ENCODE assay signal across 2 cellular contexts in the genomic region with DNA sequence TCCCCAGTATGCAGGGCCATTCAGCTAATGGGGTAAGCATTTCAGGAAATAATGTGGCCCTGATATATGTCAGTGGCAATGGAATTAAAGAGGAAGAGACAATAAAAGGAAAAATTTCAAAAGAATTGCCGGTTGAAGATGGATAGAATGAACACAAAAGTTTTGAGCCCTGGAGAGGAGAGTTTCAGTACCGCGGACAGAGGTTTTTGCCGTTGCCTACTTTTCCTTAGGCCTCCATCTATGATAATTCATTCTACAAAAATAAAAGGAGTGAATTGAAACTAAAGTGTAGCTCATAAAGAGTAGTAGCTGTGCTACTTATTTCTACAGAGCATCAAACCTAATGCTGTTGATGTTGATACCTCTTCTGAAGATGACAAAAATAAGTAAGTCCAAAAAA.
TF ChIP-seq lines count a peak whose summit lies in the region.

No MANE protein-coding gene starts in this region.

TF ChIP-seq in A549, 52 proteins besides CTCF, POLR2A, EP300 and RAD21:
- TF ChIP-seq, protein P1, sequence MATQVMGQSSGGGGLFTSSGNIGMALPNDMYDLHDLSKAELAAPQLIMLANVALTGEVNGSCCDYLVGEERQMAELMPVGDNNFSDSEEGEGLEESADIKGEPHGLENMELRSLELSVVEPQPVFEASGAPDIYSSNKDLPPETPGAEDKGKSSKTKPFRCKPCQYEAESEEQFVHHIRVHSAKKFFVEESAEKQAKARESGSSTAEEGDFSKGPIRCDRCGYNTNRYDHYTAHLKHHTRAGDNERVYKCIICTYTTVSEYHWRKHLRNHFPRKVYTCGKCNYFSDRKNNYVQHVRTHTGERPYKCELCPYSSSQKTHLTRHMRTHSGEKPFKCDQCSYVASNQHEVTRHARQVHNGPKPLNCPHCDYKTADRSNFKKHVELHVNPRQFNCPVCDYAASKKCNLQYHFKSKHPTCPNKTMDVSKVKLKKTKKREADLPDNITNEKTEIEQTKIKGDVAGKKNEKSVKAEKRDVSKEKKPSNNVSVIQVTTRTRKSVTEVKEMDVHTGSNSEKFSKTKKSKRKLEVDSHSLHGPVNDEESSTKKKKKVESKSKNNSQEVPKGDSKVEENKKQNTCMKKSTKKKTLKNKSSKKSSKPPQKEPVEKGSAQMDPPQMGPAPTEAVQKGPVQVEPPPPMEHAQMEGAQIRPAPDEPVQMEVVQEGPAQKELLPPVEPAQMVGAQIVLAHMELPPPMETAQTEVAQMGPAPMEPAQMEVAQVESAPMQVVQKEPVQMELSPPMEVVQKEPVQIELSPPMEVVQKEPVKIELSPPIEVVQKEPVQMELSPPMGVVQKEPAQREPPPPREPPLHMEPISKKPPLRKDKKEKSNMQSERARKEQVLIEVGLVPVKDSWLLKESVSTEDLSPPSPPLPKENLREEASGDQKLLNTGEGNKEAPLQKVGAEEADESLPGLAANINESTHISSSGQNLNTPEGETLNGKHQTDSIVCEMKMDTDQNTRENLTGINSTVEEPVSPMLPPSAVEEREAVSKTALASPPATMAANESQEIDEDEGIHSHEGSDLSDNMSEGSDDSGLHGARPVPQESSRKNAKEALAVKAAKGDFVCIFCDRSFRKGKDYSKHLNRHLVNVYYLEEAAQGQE (IDR thresholded peaks at IDR 0.05), result peak; percentile 86
- TF ChIP-seq EHMT2 (IDR thresholded peaks at IDR 0.05; ENCODE audit: low read depth) (0 out of 2 replicates have a peak, but pooled peaks have one; percentile 41), EHF (CRISPR knock-in tag; IDR thresholded peaks at IDR 0.05) (no peak)

TF ChIP-seq in GM23338, 12 proteins besides CTCF, POLR2A, EP300 and RAD21:
- TF ChIP-seq, protein P1 (IDR thresholded peaks at IDR 0.05; ENCODE audit: unreplicated experiment), result peak; percentile 78
- no peak for TF ChIP-seq EZH2 (IDR thresholded peaks at IDR 0.05; ENCODE audit: low read depth, unreplicated experiment)
TF ChIP-seq in GM23338: peak in this region for 1.
